In genomic region chr9:88392549-88392948, GRCh38 we compare ENCODE assay signal across 1 cellular context.
TF ChIP-seq lines count a peak whose summit lies in the region.

No MANE protein-coding gene starts in this region.

TF ChIP-seq in HEK293, 187 proteins besides CTCF, POLR2A, EP300 and RAD21 (continued from another document):
- no peak for TF ChIP-seq PATZ1 (tag by site-specific recombination; IDR thresholded peaks at IDR 0.05)
- TF ChIP-seq ZNF292 (tag by site-specific recombination; IDR thresholded peaks at IDR 0.05; ENCODE audit: borderline replicate concordance, low read depth): no peak
- TF ChIP-seq SCRT1 (tag by site-specific recombination; IDR thresholded peaks at IDR 0.05; ENCODE audit: borderline replicate concordance): peak; percentile 35; the same call in 1 of the 2 replicates
- TF ChIP-seq SCRT2 (tag by site-specific recombination; IDR thresholded peaks at IDR 0.05): peak; percentile 80
- peak; percentile 26; the same call in 1 of the 2 replicates for TF ChIP-seq ZNF629 (tag by site-specific recombination; IDR thresholded peaks at IDR 0.05)
- TF ChIP-seq ZNF366 (tag by site-specific recombination; conservative IDR thresholded peaks at IDR 0.05): peak; percentile 91
- TF ChIP-seq ATF2 (tag by site-specific recombination; IDR thresholded peaks at IDR 0.05; ENCODE audit: low read depth): peak; percentile 81
- no peak for TF ChIP-seq PRDM1 (tag by site-specific recombination; IDR thresholded peaks at IDR 0.05)
